8 cellular contexts compared by ENCODE assay signal in the genomic region with DNA sequence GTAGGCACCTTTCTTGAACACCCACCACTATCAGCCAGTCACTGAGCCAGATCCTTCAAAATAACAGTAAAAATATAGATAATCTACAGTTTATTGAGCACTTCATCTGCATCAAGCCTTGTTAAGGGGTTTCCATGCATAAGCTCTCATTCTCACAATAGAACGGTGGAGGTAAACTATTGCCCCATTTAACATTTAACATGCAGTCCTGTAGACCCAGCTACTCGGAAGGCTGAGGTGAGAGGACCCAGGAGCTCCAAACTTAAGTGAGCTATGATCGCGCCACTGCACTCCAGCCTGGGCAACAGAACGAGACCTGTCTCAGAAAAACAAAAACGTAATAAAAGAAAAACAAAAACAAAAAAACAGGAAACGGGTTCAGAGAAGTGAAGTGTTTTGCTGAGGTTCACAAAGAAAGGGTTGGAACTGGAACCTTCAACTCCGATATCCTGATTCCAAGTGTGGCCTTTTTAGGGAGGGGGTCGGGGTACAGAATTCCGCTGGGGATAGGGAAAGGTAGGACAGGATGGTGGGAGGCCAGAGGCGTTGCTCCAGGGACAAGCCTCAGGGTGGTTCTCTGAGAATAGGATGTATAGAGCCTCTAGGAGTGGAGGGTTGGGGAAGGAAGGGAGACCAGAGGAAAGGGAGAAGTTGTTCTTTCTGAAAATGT. TPM values are rescaled to one million over a fixed set of nuclear protein-coding genes. Genes with fewer than 3 reads are reported as not detected.
A peak's percentile ranks its signal among the peaks of the same experiment; 100 is the strongest.
DNase-seq lines count a peak whose midpoint lies in the region; ATAC-seq and TF ChIP-seq lines count a peak whose summit lies in the region.

No MANE protein-coding gene starts in this region.

- H3K4me1 Mint-ChIP-seq in CD8-positive, alpha-beta T cell (ENCODE audit: low read depth): peaks cover 49% of the 10 kb centered on the region

- H3K36me3 Mint-ChIP-seq in CD8-positive, alpha-beta T cell: peaks cover 2% of the 10 kb centered on the region

- TF ChIP-seq CTCF in CD8-positive, alpha-beta T cell (IDR thresholded peaks at IDR 0.05): no peak
- no peak for TF ChIP-seq CTCF in OCI-LY7 (conservative IDR thresholded peaks at IDR 0.05; ENCODE audit: low read length)
- no peak for TF ChIP-seq CTCF in neutrophil (IDR thresholded peaks at IDR 0.05)

- H3K9me2 ChIP-seq in OCI-LY7 (ENCODE audit: insufficient read depth, low read length): no peaks in the 10 kb centered on the region

- peak overlapping the region; percentile 90 for H3K4me3 Mint-ChIP-seq in CD8-positive, alpha-beta T cell

- POLR2A ChIA-PET in CD8-positive, alpha-beta T cell (lab: Charles Lee): interaction anchor here (0.6 to 4.8 kb wide), 13 partner anchors 9 to 528 kb away, joined by 3 to 33 read pairs (median 5); a partner anchor contains a TSS
- POLR2A ChIA-PET in OCI-LY7 (lab: Charles Lee): interaction anchor here (0.5 to 7.3 kb wide), 10 partner anchors 10 to 334 kb away, joined by 3 to 71 read pairs (median 9); a partner anchor contains a TSS

- peak overlapping the region; percentile 99 for H3K4me2 ChIP-seq in OCI-LY7 (ENCODE audit: low read length)

- H3K4me3 ChIP-seq in CD8-positive, alpha-beta T cell (ENCODE audit: low read depth, low read length): peak overlapping the region; percentile 22
- peak overlapping the region; percentile 72 for H3K4me3 ChIP-seq in OCI-LY7 (ENCODE audit: low read depth, low read length, poor library complexity, severe bottlenecking)
- H3K4me3 ChIP-seq in effector memory CD4-positive, alpha-beta T cell (ENCODE audit: insufficient read depth, low read depth, low read length, poor library complexity, severe bottlenecking): peak overlapping the region; percentile 35
- peak overlapping the region; percentile 69 to 83 for H3K4me3 ChIP-seq in neutrophil (ENCODE audit: low read depth in 1 of 2, low read length in 1 of 2)

- peak overlapping the region; percentile 94 for H2AFZ ChIP-seq in OCI-LY7 (ENCODE audit: low read length)

- H3K27ac ChIP-seq in CD8-positive, alpha-beta T cell (ENCODE audit: low read depth, low read length): peak overlapping the region; percentile 65
- H3K27ac ChIP-seq in OCI-LY7 (ENCODE audit: low read depth, low read length, poor library complexity, severe bottlenecking): peak overlapping the region; percentile 88
- H3K27ac ChIP-seq in effector memory CD4-positive, alpha-beta T cell (ENCODE audit: insufficient read depth, low read length, poor library complexity, severe bottlenecking): peak overlapping the region; percentile 95
- H3K27ac ChIP-seq in neutrophil: peak overlapping the region; percentile 93

- CTCF ChIA-PET in CD8-positive, alpha-beta T cell (lab: Charles Lee): interaction anchor here (0.6 to 3.6 kb wide), 25 partner anchors 9 to 786 kb away, joined by 3 to 43 read pairs (median 5); a partner anchor contains a TSS
- CTCF ChIA-PET in OCI-LY7 (lab: Charles Lee; ENCODE audit: unreplicated experiment): interaction anchor here (0.9 to 1.6 kb wide), 3 partner anchors 11 to 169 kb away, joined by 3 to 12 read pairs (median 4); no protein-coding TSS in a partner anchor

- H3K27ac Mint-ChIP-seq in CD8-positive, alpha-beta T cell: peak overlapping the region; percentile 96

- ATAC-seq in CD8-positive, alpha-beta T cell: no peak
- no peak for ATAC-seq in HG02884 (IDR thresholded peaks at IDR 0.05; ENCODE audit: unreplicated experiment)

- H3K27me3 ChIP-seq in CD8-positive, alpha-beta T cell (ENCODE audit: insufficient read depth, low read length): no peaks in the 10 kb centered on the region
- no peaks in the 10 kb centered on the region for H3K27me3 ChIP-seq in effector memory CD4-positive, alpha-beta T cell (replicated peaks; ENCODE audit: control insufficient read depth, insufficient read depth, low read length, poor library complexity, severe bottlenecking)
- no peaks in the 10 kb centered on the region for H3K27me3 ChIP-seq in neutrophil

- H3K27me3 Mint-ChIP-seq in CD8-positive, alpha-beta T cell (ENCODE audit: low read depth): no peaks in the 10 kb centered on the region

- peaks cover 19% of the 10 kb centered on the region; the same call in 1 of the 2 replicates for H3K79me2 ChIP-seq in OCI-LY7 (ENCODE audit: insufficient read depth, low read depth, low read length)

- H3K9me3 ChIP-seq in CD8-positive, alpha-beta T cell (ENCODE audit: low read length): no peaks in the 10 kb centered on the region
- H3K9me3 ChIP-seq in OCI-LY7 (ENCODE audit: low read length): no peaks in the 10 kb centered on the region
- no peaks in the 10 kb centered on the region for H3K9me3 ChIP-seq in effector memory CD4-positive, alpha-beta T cell (ENCODE audit: control insufficient read depth, low read length)
- H3K9me3 ChIP-seq in neutrophil: no peaks in the 10 kb centered on the region

- intact Hi-C loops in CD8-positive, alpha-beta T cell (cut with DNase I, micrococcal nuclease): loop anchor here (1.0 to 5.0 kb wide), 16 partner anchors 11 to 490 kb away; a partner anchor contains a TSS
- intact Hi-C loops in OCI-LY7 (cut with micrococcal nuclease; ENCODE audit: unreplicated experiment): loop anchor here (1.0 to 5.0 kb wide), 6 partner anchors 12 to 395 kb away; a partner anchor contains a TSS

- no peaks in the 10 kb centered on the region for H4K20me1 ChIP-seq in OCI-LY7 (ENCODE audit: insufficient read depth, low read length)

- H3K4me1 ChIP-seq in CD8-positive, alpha-beta T cell (ENCODE audit: insufficient read depth, low read length): peaks cover 47% of the 10 kb centered on the region
- peaks cover 65% of the 10 kb centered on the region for H3K4me1 ChIP-seq in OCI-LY7 (ENCODE audit: insufficient read depth, low read length, poor library complexity, severe bottlenecking)
- H3K4me1 ChIP-seq in effector memory CD4-positive, alpha-beta T cell (ENCODE audit: control insufficient read depth, insufficient read depth, low read length, poor library complexity, severe bottlenecking): peaks cover 47% of the 10 kb centered on the region
- H3K4me1 ChIP-seq in neutrophil (ENCODE audit: control insufficient read depth in 1 of 2, insufficient read depth in 1 of 2, low read depth in 1 of 2, low read length in 1 of 2): peaks cover 83 to 85% of the 10 kb centered on the region in 2 experiments

- no peaks in the 10 kb centered on the region for H3K9me3 Mint-ChIP-seq in CD8-positive, alpha-beta T cell

- TSS peak; percentile 84 for BruUV-seq in OCI-LY7 (replicated peaks; lab: Mats Ljungman, UMichigan)

- H3K36me3 ChIP-seq in CD8-positive, alpha-beta T cell (ENCODE audit: insufficient read depth, low read length): no peaks in the 10 kb centered on the region
- H3K36me3 ChIP-seq in OCI-LY7 (ENCODE audit: insufficient read depth, low read length): peaks cover 7% of the 10 kb centered on the region; the same call in 1 of the 2 replicates
- no peaks in the 10 kb centered on the region for H3K36me3 ChIP-seq in effector memory CD4-positive, alpha-beta T cell (ENCODE audit: control insufficient read depth, insufficient read depth, low read length)
- H3K36me3 ChIP-seq in neutrophil: no peaks in the 10 kb centered on the region

- peak in 1 of 7 experiments; percentile 14 for DNase-seq in CD8-positive, alpha-beta T cell
- DNase-seq in OCI-LY7 (ENCODE audit: low spot score) (no peak), AG08395 (ENCODE audit: low spot score) (no peak), iPS-NIHi11 (ENCODE audit: low spot score) (no peak)
- no peak for DNase-seq in effector memory CD4-positive, alpha-beta T cell
- no peak for DNase-seq in activated CD4-positive, alpha-beta T cell treated with anti-CD3 and anti-CD28 coated beads for 1 hour

RNA-seq across cellular contexts. Expression of a gene that starts 11.6 kb away (rescaled TPM):
- total RNA-seq in CD8-positive, alpha-beta T cell: 10 to 100 TPM; 15.0 to 15.3 TPM
- 18.3 and 22.8 TPM in 2 replicates for total RNA-seq in OCI-LY7 (2014; rRNA removed; shearing (Covaris generic))
- 37.6 and 41.2 TPM in 2 replicates for total RNA-seq in OCI-LY7 (2022)

RNA-seq across cellular contexts. Expression of a gene that starts 11.8 kb away (rescaled TPM):
- total RNA-seq in CD8-positive, alpha-beta T cell: 10 to 100 TPM; 66.1 to 69.3 TPM
- total RNA-seq in OCI-LY7 (2014; rRNA removed; shearing (Covaris generic)): 410 and 604 TPM in 2 replicates
- total RNA-seq in OCI-LY7 (2022): 321 and 330 TPM in 2 replicates

RNA-seq across cellular contexts. Expression of a gene that starts 14.9 kb away (rescaled TPM):
- total RNA-seq in CD8-positive, alpha-beta T cell: 10 to 100 TPM; 57.1 to 64.2 TPM
- total RNA-seq in OCI-LY7 (2014; rRNA removed; shearing (Covaris generic)): 71.1 and 94.6 TPM in 2 replicates
- total RNA-seq in OCI-LY7 (2022): 121 and 129 TPM in 2 replicates

Comparison
In these comparisons a context has a peak if more than half of its experiments do, and no peak if none do; other contexts are left out.
1. H3K4me3 ChIP-seq: peak in every context shown above with its lines; median percentile 76 in neutrophil; 72 in OCI-LY7; 35 in effector memory CD4-positive, alpha-beta T cell; 22 in CD8-positive, alpha-beta T cell.
2. RNA of a gene that starts 11.8 kb away (total RNA-seq): 321 to 604 TPM in OCI-LY7; 66.1 to 69.3 TPM in CD8-positive, alpha-beta T cell; every median in the first group is over 4 times any median in the second.
3. Peak in every context shown above with its lines, with median percentiles within 50 percentile points of each other: H3K27ac ChIP-seq.